Comparison of ENCODE assay signal across 1 cellular context in the genomic region with DNA sequence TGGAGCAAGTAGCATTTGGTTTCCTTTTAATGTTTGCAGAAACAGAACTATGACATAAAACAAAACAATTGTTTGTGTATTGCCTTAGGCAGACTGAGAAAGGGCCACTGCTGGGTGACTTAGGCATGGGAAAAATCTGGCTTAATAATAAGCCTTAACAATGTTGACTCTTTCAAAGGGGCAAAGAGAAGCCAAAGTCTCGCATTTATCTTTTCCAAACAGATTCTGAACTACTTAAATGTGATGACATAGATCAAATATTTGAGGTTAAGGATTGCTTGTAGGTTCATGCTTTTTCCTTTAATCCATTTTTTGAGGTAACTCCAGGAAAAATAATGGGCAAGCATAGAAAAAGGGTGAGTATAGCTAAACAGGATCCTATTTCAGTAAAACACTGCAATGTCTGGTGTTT.
TF ChIP-seq lines count a peak whose summit lies in the region.

No MANE protein-coding gene starts in this region.

TF ChIP-seq in HepG2, 621 proteins besides CTCF, POLR2A, EP300 and RAD21 (continued from another document and continues in another):
- TF ChIP-seq, protein P1, sequence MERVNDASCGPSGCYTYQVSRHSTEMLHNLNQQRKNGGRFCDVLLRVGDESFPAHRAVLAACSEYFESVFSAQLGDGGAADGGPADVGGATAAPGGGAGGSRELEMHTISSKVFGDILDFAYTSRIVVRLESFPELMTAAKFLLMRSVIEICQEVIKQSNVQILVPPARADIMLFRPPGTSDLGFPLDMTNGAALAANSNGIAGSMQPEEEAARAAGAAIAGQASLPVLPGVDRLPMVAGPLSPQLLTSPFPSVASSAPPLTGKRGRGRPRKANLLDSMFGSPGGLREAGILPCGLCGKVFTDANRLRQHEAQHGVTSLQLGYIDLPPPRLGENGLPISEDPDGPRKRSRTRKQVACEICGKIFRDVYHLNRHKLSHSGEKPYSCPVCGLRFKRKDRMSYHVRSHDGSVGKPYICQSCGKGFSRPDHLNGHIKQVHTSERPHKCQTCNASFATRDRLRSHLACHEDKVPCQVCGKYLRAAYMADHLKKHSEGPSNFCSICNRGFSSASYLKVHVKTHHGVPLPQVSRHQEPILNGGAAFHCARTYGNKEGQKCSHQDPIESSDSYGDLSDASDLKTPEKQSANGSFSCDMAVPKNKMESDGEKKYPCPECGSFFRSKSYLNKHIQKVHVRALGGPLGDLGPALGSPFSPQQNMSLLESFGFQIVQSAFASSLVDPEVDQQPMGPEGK (CRISPR knock-in tag; IDR thresholded peaks at IDR 0.05) = 0 out of 2 replicates have a peak, but pooled peaks have one; percentile 30
- TF ChIP-seq, protein P2, sequence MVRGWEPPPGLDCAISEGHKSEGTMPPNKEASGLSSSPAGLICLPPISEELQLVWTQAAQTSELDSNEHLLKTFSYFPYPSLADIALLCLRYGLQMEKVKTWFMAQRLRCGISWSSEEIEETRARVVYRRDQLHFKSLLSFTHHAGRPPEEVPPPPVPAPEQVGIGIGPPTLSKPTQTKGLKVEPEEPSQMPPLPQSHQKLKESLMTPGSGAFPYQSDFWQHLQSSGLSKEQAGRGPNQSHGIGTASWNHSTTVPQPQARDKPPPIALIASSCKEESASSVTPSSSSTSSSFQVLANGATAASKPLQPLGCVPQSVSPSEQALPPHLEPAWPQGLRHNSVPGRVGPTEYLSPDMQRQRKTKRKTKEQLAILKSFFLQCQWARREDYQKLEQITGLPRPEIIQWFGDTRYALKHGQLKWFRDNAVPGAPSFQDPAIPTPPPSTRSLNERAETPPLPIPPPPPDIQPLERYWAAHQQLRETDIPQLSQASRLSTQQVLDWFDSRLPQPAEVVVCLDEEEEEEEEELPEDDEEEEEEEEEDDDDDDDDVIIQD (CRISPR knock-in tag; IDR thresholded peaks at IDR 0.05; ENCODE audit: low read depth) = peak; percentile 85; the same call in 1 of the 2 replicates
- TF ChIP-seq NCOA2 (CRISPR knock-in tag; IDR thresholded peaks at IDR 0.05) = peak; percentile 92
- 0 out of 2 replicates have a peak, but pooled peaks have one; percentile 66 for TF ChIP-seq TP53 (CRISPR knock-in tag; conservative IDR thresholded peaks at IDR 0.05)
- peak; percentile 93 for TF ChIP-seq HNF4A (CRISPR knock-in tag; IDR thresholded peaks at IDR 0.05)
- TF ChIP-seq, protein P3, sequence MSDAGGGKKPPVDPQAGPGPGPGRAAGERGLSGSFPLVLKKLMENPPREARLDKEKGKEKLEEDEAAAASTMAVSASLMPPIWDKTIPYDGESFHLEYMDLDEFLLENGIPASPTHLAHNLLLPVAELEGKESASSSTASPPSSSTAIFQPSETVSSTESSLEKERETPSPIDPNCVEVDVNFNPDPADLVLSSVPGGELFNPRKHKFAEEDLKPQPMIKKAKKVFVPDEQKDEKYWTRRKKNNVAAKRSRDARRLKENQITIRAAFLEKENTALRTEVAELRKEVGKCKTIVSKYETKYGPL (CRISPR knock-in tag; IDR thresholded peaks at IDR 0.05) = 0 out of 2 replicates have a peak, but pooled peaks have one; percentile 37
- TF ChIP-seq SMAD3 (CRISPR knock-in tag; IDR thresholded peaks at IDR 0.05) = peak; percentile 52; the same call in 1 of the 2 replicates
- TF ChIP-seq ZFP41 (CRISPR knock-in tag; IDR thresholded peaks at IDR 0.05; ENCODE audit: borderline replicate concordance) = no peak
- TF ChIP-seq ZNF331 (CRISPR knock-in tag; IDR thresholded peaks at IDR 0.05) = peak; percentile 84
- TF ChIP-seq ZNF124 (CRISPR knock-in tag; IDR thresholded peaks at IDR 0.05) = peak; percentile 86; the same call in 1 of the 2 replicates
- TF ChIP-seq, protein P4, sequence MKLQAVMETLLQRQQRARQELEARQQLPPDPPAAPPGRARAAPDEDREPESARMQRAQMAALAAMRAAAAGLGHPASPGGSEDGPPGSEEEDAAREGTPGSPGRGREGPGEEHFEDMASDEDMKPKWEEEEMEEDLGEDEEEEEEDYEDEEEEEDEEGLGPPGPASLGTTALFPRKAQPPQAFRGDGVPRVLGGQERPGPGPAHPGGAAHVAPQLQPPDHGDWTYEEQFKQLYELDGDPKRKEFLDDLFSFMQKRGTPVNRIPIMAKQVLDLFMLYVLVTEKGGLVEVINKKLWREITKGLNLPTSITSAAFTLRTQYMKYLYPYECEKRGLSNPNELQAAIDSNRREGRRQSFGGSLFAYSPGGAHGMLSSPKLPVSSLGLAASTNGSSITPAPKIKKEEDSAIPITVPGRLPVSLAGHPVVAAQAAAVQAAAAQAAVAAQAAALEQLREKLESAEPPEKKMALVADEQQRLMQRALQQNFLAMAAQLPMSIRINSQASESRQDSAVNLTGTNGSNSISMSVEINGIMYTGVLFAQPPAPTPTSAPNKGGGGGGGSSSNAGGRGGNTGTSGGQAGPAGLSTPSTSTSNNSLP (IDR thresholded peaks at IDR 0.05; ENCODE audit: low read depth, low read length) = peak; percentile 83
- no peak for TF ChIP-seq ZNF556 (CRISPR knock-in tag; IDR thresholded peaks at IDR 0.05; ENCODE audit: borderline replicate concordance)
- TF ChIP-seq, protein P5, sequence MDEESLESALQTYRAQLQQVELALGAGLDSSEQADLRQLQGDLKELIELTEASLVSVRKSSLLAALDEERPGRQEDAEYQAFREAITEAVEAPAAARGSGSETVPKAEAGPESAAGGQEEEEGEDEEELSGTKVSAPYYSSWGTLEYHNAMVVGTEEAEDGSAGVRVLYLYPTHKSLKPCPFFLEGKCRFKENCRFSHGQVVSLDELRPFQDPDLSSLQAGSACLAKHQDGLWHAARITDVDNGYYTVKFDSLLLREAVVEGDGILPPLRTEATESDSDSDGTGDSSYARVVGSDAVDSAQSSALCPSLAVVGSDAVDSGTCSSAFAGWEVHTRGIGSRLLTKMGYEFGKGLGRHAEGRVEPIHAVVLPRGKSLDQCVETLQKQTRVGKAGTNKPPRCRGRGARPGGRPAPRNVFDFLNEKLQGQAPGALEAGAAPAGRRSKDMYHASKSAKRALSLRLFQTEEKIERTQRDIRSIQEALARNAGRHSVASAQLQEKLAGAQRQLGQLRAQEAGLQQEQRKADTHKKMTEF (CRISPR knock-in tag; IDR thresholded peaks at IDR 0.05) = peak; percentile 69
- TF ChIP-seq YEATS4 (CRISPR knock-in tag; IDR thresholded peaks at IDR 0.05; ENCODE audit: borderline replicate concordance) = 0 out of 2 replicates have a peak, but pooled peaks have one; percentile 39
- no peak for TF ChIP-seq ZBTB20 (CRISPR knock-in tag; IDR thresholded peaks at IDR 0.05; ENCODE audit: borderline replicate concordance, low read depth)
- TF ChIP-seq GATA4 (IDR thresholded peaks at IDR 0.05; ENCODE audit: borderline replicate concordance, low read depth) = peak; percentile 54; the same call in 1 of the 2 replicates
- TF ChIP-seq MIER3 (CRISPR knock-in tag; IDR thresholded peaks at IDR 0.05; ENCODE audit: borderline replicate concordance) = peak; percentile 47; the same call in 1 of the 2 replicates
- TF ChIP-seq, protein P6, sequence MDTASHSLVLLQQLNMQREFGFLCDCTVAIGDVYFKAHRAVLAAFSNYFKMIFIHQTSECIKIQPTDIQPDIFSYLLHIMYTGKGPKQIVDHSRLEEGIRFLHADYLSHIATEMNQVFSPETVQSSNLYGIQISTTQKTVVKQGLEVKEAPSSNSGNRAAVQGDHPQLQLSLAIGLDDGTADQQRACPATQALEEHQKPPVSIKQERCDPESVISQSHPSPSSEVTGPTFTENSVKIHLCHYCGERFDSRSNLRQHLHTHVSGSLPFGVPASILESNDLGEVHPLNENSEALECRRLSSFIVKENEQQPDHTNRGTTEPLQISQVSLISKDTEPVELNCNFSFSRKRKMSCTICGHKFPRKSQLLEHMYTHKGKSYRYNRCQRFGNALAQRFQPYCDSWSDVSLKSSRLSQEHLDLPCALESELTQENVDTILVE (CRISPR knock-in tag; IDR thresholded peaks at IDR 0.05) = peak; percentile 72; the same call in 1 of the 2 replicates
- TF ChIP-seq FOXA1 (IDR thresholded peaks at IDR 0.05) = no peak
- TF ChIP-seq FOXA1 (CRISPR knock-in tag; IDR thresholded peaks at IDR 0.05) = peak; percentile 86
- TF ChIP-seq ZMYM4 (CRISPR knock-in tag; IDR thresholded peaks at IDR 0.05) = peak; percentile 63
- TF ChIP-seq PPARG (CRISPR knock-in tag; conservative IDR thresholded peaks at IDR 0.05) = peak; percentile 86
- TF ChIP-seq CREB1 (IDR thresholded peaks at IDR 0.05) = no peak
- TF ChIP-seq CREB1 (CRISPR knock-in tag; IDR thresholded peaks at IDR 0.05) = peak; percentile 81
- peak; percentile 97 for TF ChIP-seq HMG20B (CRISPR knock-in tag; conservative IDR thresholded peaks at IDR 0.05)
- TF ChIP-seq FOXK1 (CRISPR knock-in tag; IDR thresholded peaks at IDR 0.05; ENCODE audit: borderline replicate concordance, low read depth) = peak; percentile 38; the same call in 1 of the 2 replicates
- TF ChIP-seq, protein P7, sequence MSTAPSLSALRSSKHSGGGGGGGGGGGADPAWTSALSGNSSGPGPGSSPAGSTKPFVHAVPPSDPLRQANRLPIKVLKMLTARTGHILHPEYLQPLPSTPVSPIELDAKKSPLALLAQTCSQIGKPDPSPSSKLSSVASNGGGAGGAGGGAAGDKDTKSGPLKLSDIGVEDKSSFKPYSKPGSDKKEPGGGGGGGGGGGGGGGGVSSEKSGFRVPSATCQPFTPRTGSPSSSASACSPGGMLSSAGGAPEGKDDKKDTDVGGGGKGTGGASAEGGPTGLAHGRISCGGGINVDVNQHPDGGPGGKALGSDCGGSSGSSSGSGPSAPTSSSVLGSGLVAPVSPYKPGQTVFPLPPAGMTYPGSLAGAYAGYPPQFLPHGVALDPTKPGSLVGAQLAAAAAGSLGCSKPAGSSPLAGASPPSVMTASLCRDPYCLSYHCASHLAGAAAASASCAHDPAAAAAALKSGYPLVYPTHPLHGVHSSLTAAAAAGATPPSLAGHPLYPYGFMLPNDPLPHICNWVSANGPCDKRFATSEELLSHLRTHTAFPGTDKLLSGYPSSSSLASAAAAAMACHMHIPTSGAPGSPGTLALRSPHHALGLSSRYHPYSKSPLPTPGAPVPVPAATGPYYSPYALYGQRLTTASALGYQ (CRISPR knock-in tag; IDR thresholded peaks at IDR 0.05) = peak; percentile 97
- TF ChIP-seq, protein P8, sequence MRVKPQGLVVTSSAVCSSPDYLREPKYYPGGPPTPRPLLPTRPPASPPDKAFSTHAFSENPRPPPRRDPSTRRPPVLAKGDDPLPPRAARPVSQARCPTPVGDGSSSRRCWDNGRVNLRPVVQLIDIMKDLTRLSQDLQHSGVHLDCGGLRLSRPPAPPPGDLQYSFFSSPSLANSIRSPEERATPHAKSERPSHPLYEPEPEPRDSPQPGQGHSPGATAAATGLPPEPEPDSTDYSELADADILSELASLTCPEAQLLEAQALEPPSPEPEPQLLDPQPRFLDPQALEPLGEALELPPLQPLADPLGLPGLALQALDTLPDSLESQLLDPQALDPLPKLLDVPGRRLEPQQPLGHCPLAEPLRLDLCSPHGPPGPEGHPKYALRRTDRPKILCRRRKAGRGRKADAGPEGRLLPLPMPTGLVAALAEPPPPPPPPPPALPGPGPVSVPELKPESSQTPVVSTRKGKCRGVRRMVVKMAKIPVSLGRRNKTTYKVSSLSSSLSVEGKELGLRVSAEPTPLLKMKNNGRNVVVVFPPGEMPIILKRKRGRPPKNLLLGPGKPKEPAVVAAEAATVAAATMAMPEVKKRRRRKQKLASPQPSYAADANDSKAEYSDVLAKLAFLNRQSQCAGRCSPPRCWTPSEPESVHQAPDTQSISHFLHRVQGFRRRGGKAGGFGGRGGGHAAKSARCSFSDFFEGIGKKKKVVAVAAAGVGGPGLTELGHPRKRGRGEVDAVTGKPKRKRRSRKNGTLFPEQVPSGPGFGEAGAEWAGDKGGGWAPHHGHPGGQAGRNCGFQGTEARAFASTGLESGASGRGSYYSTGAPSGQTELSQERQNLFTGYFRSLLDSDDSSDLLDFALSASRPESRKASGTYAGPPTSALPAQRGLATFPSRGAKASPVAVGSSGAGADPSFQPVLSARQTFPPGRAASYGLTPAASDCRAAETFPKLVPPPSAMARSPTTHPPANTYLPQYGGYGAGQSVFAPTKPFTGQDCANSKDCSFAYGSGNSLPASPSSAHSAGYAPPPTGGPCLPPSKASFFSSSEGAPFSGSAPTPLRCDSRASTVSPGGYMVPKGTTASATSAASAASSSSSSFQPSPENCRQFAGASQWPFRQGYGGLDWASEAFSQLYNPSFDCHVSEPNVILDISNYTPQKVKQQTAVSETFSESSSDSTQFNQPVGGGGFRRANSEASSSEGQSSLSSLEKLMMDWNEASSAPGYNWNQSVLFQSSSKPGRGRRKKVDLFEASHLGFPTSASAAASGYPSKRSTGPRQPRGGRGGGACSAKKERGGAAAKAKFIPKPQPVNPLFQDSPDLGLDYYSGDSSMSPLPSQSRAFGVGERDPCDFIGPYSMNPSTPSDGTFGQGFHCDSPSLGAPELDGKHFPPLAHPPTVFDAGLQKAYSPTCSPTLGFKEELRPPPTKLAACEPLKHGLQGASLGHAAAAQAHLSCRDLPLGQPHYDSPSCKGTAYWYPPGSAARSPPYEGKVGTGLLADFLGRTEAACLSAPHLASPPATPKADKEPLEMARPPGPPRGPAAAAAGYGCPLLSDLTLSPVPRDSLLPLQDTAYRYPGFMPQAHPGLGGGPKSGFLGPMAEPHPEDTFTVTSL (CRISPR knock-in tag; IDR thresholded peaks at IDR 0.05; ENCODE audit: borderline replicate concordance) = peak; percentile 97
- TF ChIP-seq ZNF326 (CRISPR knock-in tag; IDR thresholded peaks at IDR 0.05; ENCODE audit: borderline replicate concordance) = no peak
- peak; percentile 83 for TF ChIP-seq TEAD3 (CRISPR knock-in tag; optimal IDR thresholded peaks at IDR 0.05; ENCODE audit: borderline replicate concordance)
- no peak for TF ChIP-seq CC2D1A (CRISPR knock-in tag; IDR thresholded peaks at IDR 0.05)
- TF ChIP-seq HDAC2 (CRISPR knock-in tag; IDR thresholded peaks at IDR 0.05) = peak; percentile 95
- TF ChIP-seq, protein P9, sequence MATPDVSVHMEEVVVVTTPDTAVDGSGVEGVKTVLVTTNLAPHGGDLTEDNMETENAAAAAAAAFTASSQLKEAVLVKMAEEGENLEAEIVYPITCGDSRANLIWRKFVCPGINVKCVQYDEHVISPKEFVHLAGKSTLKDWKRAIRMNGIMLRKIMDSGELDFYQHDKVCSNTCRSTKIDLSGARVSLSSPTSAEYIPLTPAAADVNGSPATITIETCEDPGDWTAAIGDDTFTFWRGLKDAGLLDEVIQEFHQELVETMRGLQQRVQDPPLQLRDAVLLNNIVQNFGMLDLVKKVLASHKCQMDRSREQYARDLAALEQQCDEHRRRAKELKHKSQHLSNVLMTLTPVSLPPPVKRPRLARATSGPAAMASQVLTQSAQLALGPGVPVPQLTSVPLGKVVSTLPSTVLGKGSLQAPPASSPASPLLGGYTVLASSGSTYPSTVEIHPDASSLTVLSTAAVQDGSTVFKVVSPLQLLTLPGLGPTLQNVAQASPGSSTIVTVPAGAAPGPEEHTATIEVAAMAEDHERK (CRISPR knock-in tag; IDR thresholded peaks at IDR 0.05; ENCODE audit: low read depth) = no peak
- 0 out of 2 replicates have a peak, but pooled peaks have one; percentile 51 for TF ChIP-seq ZFP90 (CRISPR knock-in tag; IDR thresholded peaks at IDR 0.05; ENCODE audit: borderline replicate concordance)
- TF ChIP-seq, protein P10, sequence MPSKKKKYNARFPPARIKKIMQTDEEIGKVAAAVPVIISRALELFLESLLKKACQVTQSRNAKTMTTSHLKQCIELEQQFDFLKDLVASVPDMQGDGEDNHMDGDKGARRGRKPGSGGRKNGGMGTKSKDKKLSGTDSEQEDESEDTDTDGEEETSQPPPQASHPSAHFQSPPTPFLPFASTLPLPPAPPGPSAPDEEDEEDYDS (CRISPR knock-in tag; IDR thresholded peaks at IDR 0.05) = 0 out of 2 replicates have a peak, but pooled peaks have one; percentile 35
